13 cellular contexts compared by ENCODE assay signal in the genomic region with DNA sequence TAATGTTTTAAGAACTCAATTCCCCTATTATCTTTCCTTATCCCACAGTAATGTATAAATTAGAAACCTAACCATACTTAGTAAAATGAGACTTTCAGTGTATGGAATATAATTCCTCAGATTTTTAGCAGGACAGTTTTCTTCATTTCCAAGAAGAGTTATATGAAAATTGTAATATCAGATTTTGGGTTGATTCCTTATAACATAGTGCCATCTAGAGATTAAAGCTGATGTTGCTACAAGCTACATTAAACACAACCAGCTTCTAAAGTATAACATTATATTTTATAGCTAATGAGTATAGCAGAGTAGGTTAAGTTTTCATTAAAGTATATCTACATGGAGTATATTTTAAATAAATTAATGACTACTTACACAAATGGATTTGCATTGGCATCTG.
DNase-seq lines count a peak whose midpoint lies in the region; ATAC-seq, FAIRE-seq and TF ChIP-seq lines count a peak whose summit lies in the region.
"Had no signal": no experiment of that assay in that cellular context is flagged by ENCODE, and none has a peak within 500 bp of the region (broad histone marks: within the 10 kb centered on the region; RNA-seq: fewer than 3 reads in every experiment).

No MANE protein-coding gene starts in this region.

- no peaks in the 10 kb centered on the region for H3K36me3 Mint-ChIP-seq in MCF 10A (ENCODE audit: insufficient read depth, unreplicated experiment)

- H3K4me3 ChIP-seq in breast epithelium (no peak overlapping the region), PC-9 (no peak overlapping the region), epithelial cell of esophagus (ENCODE audit: low read length) (no peak overlapping the region)
- H3K4me3 ChIP-seq: BLaER1, suprapubic skin had no signal

- TF ChIP-seq CTCF in MCF 10A (IDR thresholded peaks at IDR 0.05; ENCODE audit: unreplicated experiment), result peak; percentile 19
- TF ChIP-seq CTCF in breast epithelium (IDR thresholded peaks at IDR 0.05), result peak in 1 of 3 donors; percentile 29
- TF ChIP-seq CTCF in PC-9 (conservative IDR thresholded peaks at IDR 0.05), result peak; percentile 48
- no peak for TF ChIP-seq CTCF in epithelial cell of esophagus (IDR thresholded peaks at IDR 0.05; ENCODE audit: insufficient read depth, low read depth, low read length, missing control alignments)

- H3K36me3 ChIP-seq in breast epithelium, result no peaks in the 10 kb centered on the region
- H3K36me3 ChIP-seq in PC-9 (ENCODE audit: low read depth), result no peaks in the 10 kb centered on the region
- H3K36me3 ChIP-seq: BLaER1, suprapubic skin had no signal

- no peaks in the 10 kb centered on the region for H3K4me1 Mint-ChIP-seq in MCF 10A (ENCODE audit: insufficient read depth, unreplicated experiment)

- H3K27me3 Mint-ChIP-seq in MCF 10A (ENCODE audit: insufficient read depth, unreplicated experiment), result peaks cover 78% of the 10 kb centered on the region

- H4K20me1 ChIP-seq in PC-9 (ENCODE audit: insufficient read depth), result no peaks in the 10 kb centered on the region
- H4K20me1 ChIP-seq: BLaER1 had no signal

- DNase-seq in MCF 10A (ENCODE audit: unreplicated experiment) (peak; percentile 6), breast epithelium (ENCODE audit: low spot score in 2 of 2) (no peak), PC-9 (no peak), epithelial cell of esophagus (ENCODE audit: low read depth) (peak; percentile 7), urothelium cell line (ENCODE audit: low spot score) (peak; percentile 4), AG20443 (ENCODE audit: low spot score) (no peak)
- DNase-seq: activated CD8-positive, alpha-beta memory T cell treated with anti-CD3 and anti-CD28 coated beads for 24 hours; cerebellar nuclear complex; NCI-H2107 had no signal

- ATAC-seq in GM18517 (IDR thresholded peaks at IDR 0.05; ENCODE audit: unreplicated experiment) (no peak), HG03571 (IDR thresholded peaks at IDR 0.05; ENCODE audit: unreplicated experiment) (no peak)

- H3K4me1 ChIP-seq in breast epithelium (no peaks in the 10 kb centered on the region), PC-9 (replicated peaks; ENCODE audit: insufficient read depth) (no peaks in the 10 kb centered on the region)
- H3K4me1 ChIP-seq: BLaER1, suprapubic skin had no signal

- no peaks in the 10 kb centered on the region for H3K9me3 Mint-ChIP-seq in MCF 10A (ENCODE audit: unreplicated experiment)

- H3K27me3 ChIP-seq in breast epithelium, result no peaks in the 10 kb centered on the region
- H3K27me3 ChIP-seq in PC-9 (ENCODE audit: insufficient read depth, low read depth), result no peaks in the 10 kb centered on the region
- H3K27me3 ChIP-seq: BLaER1, suprapubic skin had no signal

- BruUV-seq in MCF 10A (replicated peaks; lab: Mats Ljungman, UMichigan) (no TSS peak), PC-9 (replicated peaks; lab: Mats Ljungman, UMichigan) (no TSS peak)

- H3K9me2 ChIP-seq in PC-9 (ENCODE audit: insufficient read depth), result no peaks in the 10 kb centered on the region

- no peak overlapping the region for H3K4me3 Mint-ChIP-seq in MCF 10A (ENCODE audit: unreplicated experiment)

- H3K9me3 ChIP-seq in breast epithelium (no peaks in the 10 kb centered on the region), PC-9 (ENCODE audit: insufficient read depth, low read depth) (no peaks in the 10 kb centered on the region)
- H3K9me3 ChIP-seq: BLaER1, suprapubic skin had no signal

- no peak overlapping the region for H3K27ac Mint-ChIP-seq in MCF 10A (ENCODE audit: low read depth, unreplicated experiment)

- POLR2A ChIA-PET in MCF 10A (lab: Yijun Ruan, JAX), result no interaction called here
- POLR2A ChIA-PET in PC-9 (lab: Charles Lee; ENCODE audit: unreplicated experiment), result no interaction called here

- intact Hi-C loops in MCF 10A (cut with micrococcal nuclease), result loop anchor here (1.0 to 5.0 kb wide), 3 partner anchors 85 to 169 kb away; no protein-coding TSS in a partner anchor
- intact Hi-C loops in breast epithelium (cut with DNase I; ENCODE audit: low total_unique reads), result no loop called here
- intact Hi-C loops in PC-9 (cut with micrococcal nuclease; ENCODE audit: unreplicated experiment), result loop anchor here (1.0 kb wide), 1 partner anchor 113 kb away; no protein-coding TSS in a partner anchor

- no peak overlapping the region for H2AFZ ChIP-seq in PC-9

- no peak for FAIRE-seq in urothelium cell line (lab: Jason Lieb, UNC)

- no peaks in the 10 kb centered on the region for H3F3A ChIP-seq in PC-9 (ENCODE audit: insufficient read depth, low read depth)

- CTCF ChIA-PET in MCF 10A (lab: Yijun Ruan, JAX), result interaction anchor here (1.0 to 1.6 kb wide), 2 partner anchors 113 to 116 kb away, joined by 6 to 7 read pairs; no protein-coding TSS in a partner anchor
- CTCF ChIA-PET in PC-9 (lab: Charles Lee), result interaction anchor here (0.7 kb wide), 1 partner anchor 66 kb away, joined by 4 read pairs; no protein-coding TSS in a partner anchor

- H3K27ac ChIP-seq in breast epithelium, result no peak overlapping the region
- H3K27ac ChIP-seq in PC-9, result no peak overlapping the region
- H3K27ac ChIP-seq: BLaER1, suprapubic skin had no signal

- H3K79me2 ChIP-seq in PC-9 (ENCODE audit: low read depth), result no peaks in the 10 kb centered on the region

- no peak overlapping the region for H3K4me2 ChIP-seq in PC-9
- H3K4me2 ChIP-seq: BLaER1 had no signal

- TF ChIP-seq POLR2A in breast epithelium (IDR thresholded peaks at IDR 0.05), result no peak

Comparison
In these comparisons a context has a peak if more than half of its experiments do, and no peak if none do; other contexts are left out.
1. DNase-seq: peak in MCF 10A (single experiment), epithelial cell of esophagus (single experiment) and urothelium cell line (single experiment); none in breast epithelium (0 of 2), PC-9 (0 of 2) and AG20443 (single experiment).